ENCODE assay signal across 18 cellular contexts in the genomic region with DNA sequence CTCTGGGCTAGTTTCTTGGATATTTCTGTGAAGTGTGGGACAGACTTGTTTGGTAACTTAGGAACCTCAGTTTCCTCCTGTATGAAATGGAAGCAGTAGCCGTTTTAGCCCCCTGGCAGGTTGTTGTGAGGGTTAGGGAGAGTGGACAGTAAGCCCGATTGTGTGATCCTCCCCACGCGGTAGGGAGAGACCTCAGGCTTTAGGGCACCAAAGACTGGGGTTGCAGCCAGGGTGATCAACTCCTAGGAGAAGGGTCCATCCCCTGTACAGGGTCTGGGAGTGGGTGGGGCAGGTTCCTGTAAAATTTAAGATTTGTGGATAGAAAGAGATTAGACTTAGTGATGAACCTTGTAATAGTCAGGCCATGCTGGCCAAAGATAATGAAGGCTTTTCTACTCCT.
DNase-seq lines count a peak whose midpoint lies in the region; ATAC-seq and TF ChIP-seq lines count a peak whose summit lies in the region.
"Had no signal": no experiment of that assay in that cellular context is flagged by ENCODE, and none has a peak within 500 bp of the region (broad histone marks: within the 10 kb centered on the region; RNA-seq: fewer than 3 reads in every experiment).

No MANE protein-coding gene starts in this region.

- no peak overlapping the region for H4K5ac ChIP-seq in IMR-90 (ENCODE audit: low read depth, low read length)

- BruUV-seq in IMR-90 (replicated peaks; lab: Mats Ljungman, UMichigan) = no TSS peak

- H3K79me1 ChIP-seq in IMR-90 (ENCODE audit: low read depth in 1 of 2, low read length in 2 of 2) = no peaks in the 10 kb centered on the region

- no peak overlapping the region; the same call in 1 of the 2 replicates for H3K14ac ChIP-seq in IMR-90 (replicated peaks; ENCODE audit: low read depth, low read length)

- 0 out of 2 replicates have a peak overlapping the region, but pooled peaks have one; percentile 16 for H2AK5ac ChIP-seq in IMR-90 (ENCODE audit: low read depth, low read length)

- no peak for TF ChIP-seq EP300 in suprapubic skin (IDR thresholded peaks at IDR 0.05)

- H3K4me3 ChIP-seq in IMR-90 (ENCODE audit: insufficient read depth, low read depth, low read length) (no peak overlapping the region), endodermal cell (ENCODE audit: low read length) (no peak overlapping the region), osteoblast (ENCODE audit: insufficient read depth, low read length) (no peak overlapping the region), suprapubic skin (no peak overlapping the region), SJCRH30 (no peak overlapping the region)
- H3K4me3 ChIP-seq: GM12878, GM23248, HAP-1, K562 had no signal

- CTCF ChIA-PET in IMR-90 (lab: Yijun Ruan, JAX) = no interaction called here

- H3K27ac Mint-ChIP-seq in endodermal cell = no peak overlapping the region
- H3K27ac Mint-ChIP-seq: CD14-positive monocyte; CD4-positive, alpha-beta memory T cell had no signal

- H3K27ac ChIP-seq in IMR-90 (ENCODE audit: insufficient read depth, low read length) (no peak overlapping the region), endodermal cell (ENCODE audit: low read depth, low read length) (no peak overlapping the region), osteoblast (ENCODE audit: low read depth, low read length) (peak overlapping the region; percentile 13), suprapubic skin (no peak overlapping the region), SJCRH30 (no peak overlapping the region)
- H3K27ac ChIP-seq: GM23248, HL-60 had no signal

- H2BK5ac ChIP-seq in IMR-90 (ENCODE audit: low read depth, low read length, poor library complexity, severe bottlenecking) = no peak overlapping the region

- DNase-seq in IMR-90 = no peak
- peak; percentile 7 for DNase-seq in endodermal cell
- DNase-seq in osteoblast (ENCODE audit: insufficient read length, low spot score, missing footprints) = no peak
- peak; percentile 32 to 56 for DNase-seq in suprapubic skin (ENCODE audit: low spot score in 2 of 2)
- DNase-seq in NCI-H2227 treated with DMSO at 0.1 percent for 48 hours (lab: John Stamatoyannopoulos, UW) = no peak
- DNase-seq in SJCRH30 = no peak
- DNase-seq in NCI-H187 (lab: John Stamatoyannopoulos, UW) = no peak
- DNase-seq: ACHN; BE2C; CD4-positive, alpha-beta memory T cell; DMS79 treated with DMSO at 0.1 percent for 48 hours; GM23248 had no signal

- no peaks in the 10 kb centered on the region for H3K27me3 ChIP-seq in IMR-90 (ENCODE audit: control insufficient read depth, insufficient read depth, low read length)
- no peaks in the 10 kb centered on the region for H3K27me3 ChIP-seq in endodermal cell (ENCODE audit: control insufficient read depth, insufficient read depth, low read length, poor library complexity, severe bottlenecking)
- no peaks in the 10 kb centered on the region for H3K27me3 ChIP-seq in osteoblast (ENCODE audit: insufficient read depth, low read length)
- no peaks in the 10 kb centered on the region for H3K27me3 ChIP-seq in suprapubic skin
- peaks cover under 1% of the 10 kb centered on the region; the same call in 1 of the 2 replicates for H3K27me3 ChIP-seq in SJCRH30
- H3K27me3 ChIP-seq: BE2C had no signal

- H3K56ac ChIP-seq in IMR-90 (ENCODE audit: extremely low read depth, insufficient read depth, low read length) = no peak overlapping the region

- no peak overlapping the region for H2BK120ac ChIP-seq in IMR-90 (ENCODE audit: low read depth, low read length)

- H2BK20ac ChIP-seq in IMR-90 (ENCODE audit: low read depth, low read length) = no peak overlapping the region

- TF ChIP-seq CTCF in IMR-90 (conservative IDR thresholded peaks at IDR 0.05; ENCODE audit: low read depth, low read length) (no peak), endodermal cell (conservative IDR thresholded peaks at IDR 0.05) (no peak), osteoblast (IDR thresholded peaks at IDR 0.05; ENCODE audit: extremely low read depth, low read depth, low read length) (no peak), suprapubic skin (IDR thresholded peaks at IDR 0.05) (no peak)

- H4K8ac ChIP-seq in IMR-90 (ENCODE audit: low read depth in 2 of 2, low read length in 2 of 2) = no peak overlapping the region

- POLR2A ChIA-PET in IMR-90 (lab: Charles Lee; ENCODE audit: unreplicated experiment) = no interaction called here

- H3K36me3 ChIP-seq in IMR-90 (ENCODE audit: control insufficient read depth, insufficient read depth, low read length) (no peaks in the 10 kb centered on the region), endodermal cell (ENCODE audit: control insufficient read depth, insufficient read depth, low read length) (no peaks in the 10 kb centered on the region), osteoblast (ENCODE audit: insufficient read depth, low read length) (no peaks in the 10 kb centered on the region), suprapubic skin (no peaks in the 10 kb centered on the region), SJCRH30 (no peaks in the 10 kb centered on the region)
- H3K36me3 ChIP-seq: BE2C, HAP-1 had no signal

- no peaks in the 10 kb centered on the region for H3K36me3 Mint-ChIP-seq in endodermal cell (ENCODE audit: low read depth)
- H3K36me3 Mint-ChIP-seq: CD14-positive monocyte; CD4-positive, alpha-beta memory T cell had no signal

- H3K4me1 ChIP-seq in IMR-90 (ENCODE audit: control insufficient read depth, insufficient read depth, low read length) (no peaks in the 10 kb centered on the region; the same call in 1 of the 2 replicates), endodermal cell (ENCODE audit: control insufficient read depth, insufficient read depth, low read length) (peaks cover 3% of the 10 kb centered on the region), osteoblast (ENCODE audit: insufficient read depth, low read length) (peaks cover 22% of the 10 kb centered on the region), suprapubic skin (no peaks in the 10 kb centered on the region), SJCRH30 (no peaks in the 10 kb centered on the region)

- H3K27me3 Mint-ChIP-seq in endodermal cell (ENCODE audit: insufficient read depth) = peaks cover 2% of the 10 kb centered on the region

- intact Hi-C loops in IMR-90 (cut with micrococcal nuclease) = no loop called here

- no peak overlapping the region for H3K4me3 Mint-ChIP-seq in endodermal cell
- H3K4me3 Mint-ChIP-seq: CD14-positive monocyte; CD4-positive, alpha-beta memory T cell had no signal

- H3K9me3 Mint-ChIP-seq in endodermal cell = no peaks in the 10 kb centered on the region
- H3K9me3 Mint-ChIP-seq: CD4-positive, alpha-beta memory T cell had no signal

- no peak overlapping the region for H3K9ac ChIP-seq in IMR-90 (ENCODE audit: low read depth, low read length)
- H3K9ac ChIP-seq in endodermal cell (ENCODE audit: extremely low read depth, low read length, poor library complexity, severe bottlenecking) = no peak overlapping the region
- H3K9ac ChIP-seq: GM23248 had no signal

- 0 out of 2 replicates have a peak, but pooled peaks cover 3% of the 10 kb centered on the region for H3K9me1 ChIP-seq in IMR-90 (ENCODE audit: insufficient read depth, low read length)

- peak overlapping the region; percentile 63 for H2AK9ac ChIP-seq in IMR-90 (replicated peaks; ENCODE audit: low read depth, low read length, poor library complexity)

- peaks cover 14% of the 10 kb centered on the region for H3K4me1 Mint-ChIP-seq in endodermal cell
- H3K4me1 Mint-ChIP-seq: CD4-positive, alpha-beta memory T cell had no signal

- no peak overlapping the region for H3K23ac ChIP-seq in IMR-90 (ENCODE audit: low read depth, low read length)

- H2BK15ac ChIP-seq in IMR-90 (ENCODE audit: low read depth, low read length) = no peak overlapping the region

- H3K9me3 ChIP-seq in IMR-90 (ENCODE audit: control insufficient read depth, insufficient read depth, low read length) = no peaks in the 10 kb centered on the region
- no peaks in the 10 kb centered on the region for H3K9me3 ChIP-seq in endodermal cell (ENCODE audit: control insufficient read depth, low read length)
- H3K9me3 ChIP-seq in osteoblast (ENCODE audit: low read depth, low read length) = no peaks in the 10 kb centered on the region
- no peaks in the 10 kb centered on the region for H3K9me3 ChIP-seq in suprapubic skin
- H3K9me3 ChIP-seq in SJCRH30 (replicated peaks) = no peaks in the 10 kb centered on the region
- H3K9me3 ChIP-seq: BE2C, HAP-1 had no signal

- H3K4me2 ChIP-seq in IMR-90 (ENCODE audit: low read depth, low read length) = no peak overlapping the region
- H3K4me2 ChIP-seq in osteoblast (ENCODE audit: insufficient read depth, low read length) = no peak overlapping the region

- dilution Hi-C loops in IMR-90 (cut with HindIII; ENCODE audit: low sequenced_read_pairs, unreplicated experiment) = no loop called here

- no peak for TF ChIP-seq POLR2A in IMR-90 (IDR thresholded peaks at IDR 0.05; ENCODE audit: low read depth, low read length)
- TF ChIP-seq POLR2A in suprapubic skin (IDR thresholded peaks at IDR 0.05) = no peak

- in situ Hi-C loops in IMR-90 (cut with MboI; ENCODE audit: low sequenced_read_pairs) = no loop called here

- WGBS in IMR-90 (ENCODE audit: extremely low coverage in 2 of 2, insufficient read length in 1 of 2), 2 experiments = 80% methylated on average over 1 of the region's 4 CpGs; no CpG with 5 or more reads in 1 of the 2 experiments
- WGBS in endodermal cell (ENCODE audit: insufficient coverage in 1 of 2, insufficient read length in 1 of 2), 2 experiments = 95% methylated on average over 4 of the region's 4 CpGs; no CpG with 5 or more reads in 1 of the 2 experiments
- WGBS in suprapubic skin = 100% methylated on average over 4 of the region's 4 CpGs

- no peak for TF ChIP-seq RAD21 in IMR-90 (IDR thresholded peaks at IDR 0.05; ENCODE audit: low read length)

- H2AFZ ChIP-seq in IMR-90 (replicated peaks; ENCODE audit: low read length, poor library complexity) = no peak overlapping the region
- H2AFZ ChIP-seq in osteoblast (ENCODE audit: low read length) = peak overlapping the region; percentile 57
- H2AFZ ChIP-seq: GM23248 had no signal

- ATAC-seq in IMR-90 (ENCODE audit: low read depth) (no peak), HG02970 (IDR thresholded peaks at IDR 0.05; ENCODE audit: low FRiP score, unreplicated experiment) (no peak)
- ATAC-seq: GM12878, K562 had no signal

- H3K79me2 ChIP-seq in osteoblast (ENCODE audit: insufficient read depth, low read length) = no peaks in the 10 kb centered on the region

- H4K20me1 ChIP-seq in IMR-90 (ENCODE audit: insufficient read depth, low read length) = no peaks in the 10 kb centered on the region
- no peaks in the 10 kb centered on the region for H4K20me1 ChIP-seq in osteoblast (ENCODE audit: insufficient read depth, low read length)

- H3K4ac ChIP-seq in IMR-90 (ENCODE audit: low read depth, low read length) = no peak overlapping the region

- no peak overlapping the region for H3K18ac ChIP-seq in IMR-90 (ENCODE audit: low read depth, low read length)

- no peak overlapping the region for H4K91ac ChIP-seq in IMR-90 (ENCODE audit: insufficient read depth, low read depth, low read length)

TF ChIP-seq in IMR-90, 13 proteins besides CTCF, POLR2A, EP300 and RAD21 (continues in another document):
- TF ChIP-seq RCOR1 (IDR thresholded peaks at IDR 0.05; ENCODE audit: insufficient replicate concordance, low read length) (no peak), MXI1 (IDR thresholded peaks at IDR 0.05; ENCODE audit: borderline replicate concordance, low read depth, low read length) (no peak), MAZ (IDR thresholded peaks at IDR 0.05; ENCODE audit: borderline replicate concordance, low read depth, low read length) (no peak)

Comparison
In these comparisons a context has a peak if more than half of its experiments do, and no peak if none do; other contexts are left out.
1. DNase-seq: peak in endodermal cell (single experiment) and suprapubic skin (2 of 2); none in IMR-90 (single experiment), osteoblast (single experiment), NCI-H2227 treated with DMSO at 0.1 percent for 48 hours (single experiment), SJCRH30 (0 of 2) and NCI-H187 (0 of 2).